Comparison of ENCODE assay signal across 8 cellular contexts in the genomic region with DNA sequence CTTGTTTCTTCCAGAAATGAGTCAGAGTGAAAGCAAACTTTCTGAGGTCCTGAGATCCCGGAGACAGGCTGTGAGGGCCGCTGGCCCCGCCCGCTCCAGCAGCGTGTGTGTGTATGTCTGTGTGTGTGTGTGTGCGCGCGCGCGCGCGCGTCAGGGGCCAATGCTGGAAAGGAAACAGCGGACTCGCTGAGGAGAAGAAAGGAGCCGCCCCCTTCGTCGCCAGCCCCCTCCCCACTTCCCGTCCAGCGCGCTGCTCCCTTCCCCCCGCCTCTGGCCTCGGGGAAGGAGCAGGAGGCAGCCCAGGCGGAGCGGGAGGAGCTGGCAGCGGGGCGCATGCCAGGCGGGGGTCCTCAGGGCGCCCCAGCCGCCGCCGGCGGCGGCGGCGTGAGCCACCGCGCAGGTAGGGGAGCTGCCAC. TPM values are rescaled to one million over a fixed set of nuclear protein-coding genes. Genes with fewer than 3 reads are reported as not detected.
DNase-seq lines count a peak whose midpoint lies in the region; ATAC-seq and TF ChIP-seq lines count a peak whose summit lies in the region.

A gene (plus strand): TSS at position 256 of the 416 bp plus-strand sequence. CDS start 78 bp downstream, at position 334.

- H3K4me3 ChIP-seq in AG09309 (ENCODE audit: control insufficient read depth, low read depth, low read length) (peak within 1 kb of the TSS; percentile 85), epithelial cell of proximal tubule (ENCODE audit: low read depth, low read length) (peak within 1 kb of the TSS; percentile 83)

- no peak for TF ChIP-seq CTCF in AG09309 (IDR thresholded peaks at IDR 0.05; ENCODE audit: control insufficient read depth, insufficient read depth, low read depth, low read length, missing control alignments)
- TF ChIP-seq CTCF in epithelial cell of proximal tubule (conservative IDR thresholded peaks at IDR 0.05; ENCODE audit: low read depth, low read length), result no peak

- DNase-seq in AG09309 (ENCODE audit: low read depth), result peak; percentile 61
- peak; percentile 61 for DNase-seq in HS-27A (ENCODE audit: low read depth)
- DNase-seq in NOMO-1 treated with dmso at 0.1 percent for 144 hours (lab: John Stamatoyannopoulos, UW; ENCODE audit: unreplicated experiment), result peak; percentile 85
- DNase-seq in activated T-cell treated with anti-CD3 and anti-CD28 coated beads, Interleukin-2, amount 50 U/mL, for 1 hour, result peak; percentile 69
- DNase-seq in epithelial cell of proximal tubule (ENCODE audit: low read depth), result no peak
- peak; percentile 37 for DNase-seq in middle frontal gyrus (ENCODE audit: extremely low spot score, low spot score)
- DNase-seq in stimulated activated CD8-positive, alpha-beta memory T cell treated with anti-CD3 and anti-CD28 coated beads, Interleukin-4, amount 100 ng/mL, for 24 hours (ENCODE audit: low read depth), result peak; percentile 40

- ATAC-seq in GM19351 (IDR thresholded peaks at IDR 0.05; ENCODE audit: unreplicated experiment), result peak; percentile 31

RNA-seq across cellular contexts. Expression of the gene that starts here (rescaled TPM):
- 3.1 and 4.0 TPM in 2 replicates for total RNA-seq in epithelial cell of proximal tubule
